Comparison of ENCODE assay signal across 9 cellular contexts in the genomic region with DNA sequence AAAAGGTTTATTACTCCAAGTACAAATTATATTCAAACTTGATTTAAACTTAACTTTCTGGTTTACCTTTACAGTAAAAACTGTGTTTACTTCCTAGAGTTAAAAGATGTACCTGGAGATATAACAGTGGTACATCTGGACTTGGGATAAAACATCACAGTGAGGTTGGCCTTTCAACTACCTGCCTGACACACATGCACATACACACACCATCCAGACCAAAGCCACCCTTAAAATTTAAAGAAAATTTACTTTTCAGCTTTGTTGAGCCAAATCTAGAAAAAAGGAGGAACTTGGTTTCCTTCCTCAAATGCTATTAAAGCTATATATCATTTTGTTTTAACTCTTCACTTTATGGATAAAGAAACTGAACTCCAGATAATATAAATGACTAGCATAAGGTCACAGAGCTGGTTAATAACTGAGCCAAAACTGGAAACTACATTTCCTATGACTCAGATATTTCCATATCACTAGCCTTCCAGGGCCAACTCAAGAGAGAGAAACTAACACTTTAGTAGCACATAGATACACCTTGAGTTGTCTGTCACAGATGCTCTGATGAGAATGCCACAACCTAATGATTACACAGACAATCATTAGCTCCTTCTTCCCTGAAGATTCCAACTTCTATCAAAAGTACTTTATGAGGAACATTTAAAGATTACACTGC. TPM values are rescaled to one million over a fixed set of nuclear protein-coding genes. Genes with fewer than 3 reads are reported as not detected.
DNase-seq lines count a peak whose midpoint lies in the region; ATAC-seq, FAIRE-seq and TF ChIP-seq lines count a peak whose summit lies in the region.
"Had no signal": no experiment of that assay in that cellular context is flagged by ENCODE, and none has a peak within 500 bp of the region (broad histone marks: within the 10 kb centered on the region; RNA-seq: fewer than 3 reads in every experiment).

No MANE protein-coding gene starts in this region.

- TF ChIP-seq EP300 in K562 (IDR thresholded peaks at IDR 0.05; ENCODE audit: low read length) = peak; percentile 66; the same call in 1 of the 2 replicates

- intact Hi-C loops in Calu3 (cut with micrococcal nuclease; ENCODE audit: unreplicated experiment) = loop anchor here (10.0 kb wide), 1 partner anchor 182 kb away; no protein-coding TSS in a partner anchor
- intact Hi-C loops in K562 (cut with micrococcal nuclease) = no loop called here

- ATAC-seq in GM19463 (IDR thresholded peaks at IDR 0.05; ENCODE audit: unreplicated experiment) (peak; percentile 99), HG03342 (IDR thresholded peaks at IDR 0.05; ENCODE audit: unreplicated experiment) (peak; percentile 99), K562 (peak; percentile 89)

- no peak overlapping the region for H3K4me3 ChIP-seq in K562

- no peaks in the 10 kb centered on the region for H3K9me3 Mint-ChIP-seq in Calu3 (ENCODE audit: low read depth, unreplicated experiment)

- no peaks in the 10 kb centered on the region for H3K27me3 ChIP-seq in K562 (ENCODE audit: control insufficient read depth in 2 of 2, insufficient read depth in 2 of 2, low read length in 2 of 2)

- H3K27ac Mint-ChIP-seq in Calu3 (ENCODE audit: unreplicated experiment) = peak overlapping the region; percentile 53

- DNase-seq in Calu3 (no peak), K562 (ENCODE audit: extremely low read depth in 1 of 4, low spot score in 3 of 4) (peak in 2 of 4 experiments; percentile 31 to 69), NCI-H82 treated with DMSO at 0.1 percent for 48 hours (lab: John Stamatoyannopoulos, UW; ENCODE audit: unreplicated experiment) (no peak), C1 segment of cervical spinal cord (lab: John Stamatoyannopoulos, UW) (no peak)
- no peak for DNase-seq in effector CD8-positive, alpha-beta T cell (lab: John Stamatoyannopoulos, UW)
- no peak for DNase-seq in stimulated activated CD4-positive, alpha-beta T cell treated with anti-CD3 and anti-CD28 coated beads, Interleukin-4, amount 100 ng/mL, for 1 hour
- DNase-seq: posterior cingulate gyrus had no signal

- BruUV-seq in Calu3 (replicated peaks; lab: Mats Ljungman, UMichigan) = no TSS peak
- TSS peak; percentile 47 for BruUV-seq in K562 (replicated peaks; lab: Mats Ljungman, UMichigan)

- peak overlapping the region; percentile 42 for H3K4me2 ChIP-seq in K562 (ENCODE audit: insufficient read depth, low read length)

- no peak for TF ChIP-seq POLR2A in K562 (conservative IDR thresholded peaks at IDR 0.05)

- in situ Hi-C loops in K562 (cut with MboI) = no loop called here

- H3K4me1 Mint-ChIP-seq in Calu3 (ENCODE audit: low read depth, unreplicated experiment) = peaks cover 39% of the 10 kb centered on the region

- H3K4me3 Mint-ChIP-seq in Calu3 (ENCODE audit: low read depth, unreplicated experiment) = peak overlapping the region; percentile 39

- H3K4me1 ChIP-seq in K562 (replicated peaks in 1 of 2; ENCODE audit: control insufficient read depth in 2 of 2, insufficient read depth in 2 of 2, low read length in 2 of 2) = peaks cover 0 to 29% of the 10 kb centered on the region in 2 experiments; a peak in 3 of 5 replicates

- no peaks in the 10 kb centered on the region; the same call in 2 of the 3 replicates for H3K79me2 ChIP-seq in K562 (ENCODE audit: control insufficient read depth, insufficient read depth, low read length)

- peaks cover 8% of the 10 kb centered on the region; the same call in 1 of the 2 replicates for H3K9me3 ChIP-seq in K562 (replicated peaks; ENCODE audit: control insufficient read depth, insufficient read depth, low read depth, low read length)

- TF ChIP-seq RAD21 in K562 (CRISPR knock-in tag; conservative IDR thresholded peaks at IDR 0.05 in 1 of 2, IDR thresholded peaks at IDR 0.05 in 1 of 2) = no peak

- peak overlapping the region in 1 of 2 experiments; percentile 39; a peak in 2 of 4 replicates for H3K9ac ChIP-seq in K562 (ENCODE audit: insufficient read depth in 1 of 2, low read depth in 2 of 2, low read length in 2 of 2)

- H3K27ac ChIP-seq in K562 (ENCODE audit: extremely low read depth, low read depth, low read length) = peak overlapping the region; percentile 77

- CTCF ChIA-PET in Calu3 (lab: Charles Lee) = interaction anchor here (0.8 to 1.9 kb wide), 4 partner anchors 12 to 690 kb away, joined by 3 to 6 read pairs (median 4); no protein-coding TSS in a partner anchor
- CTCF ChIA-PET in K562 (lab: Yijun Ruan, JAX; ENCODE audit: low intra/inter-chr PET ratio) = no interaction called here

- no peaks in the 10 kb centered on the region for H3K27me3 Mint-ChIP-seq in Calu3 (ENCODE audit: unreplicated experiment)

- FAIRE-seq in K562 (lab: Jason Lieb, UNC) = peak; percentile 32

- H4K20me1 ChIP-seq in K562 (replicated peaks; ENCODE audit: control insufficient read depth, insufficient read depth, low read length) = no peaks in the 10 kb centered on the region

- H3K36me3 ChIP-seq in K562 (ENCODE audit: control insufficient read depth, insufficient read depth, low read length) = no peaks in the 10 kb centered on the region

- TF ChIP-seq CTCF in Calu3 (IDR thresholded peaks at IDR 0.05; ENCODE audit: unreplicated experiment) (no peak), K562 (IDR thresholded peaks at IDR 0.05 in 2 of 3, conservative IDR thresholded peaks at IDR 0.05 in 1 of 3; ENCODE audit: insufficient read depth in 2 of 3, low read depth in 1 of 3, low read length in 3 of 3) (no peak)

- no peaks in the 10 kb centered on the region for H3K36me3 Mint-ChIP-seq in Calu3 (ENCODE audit: insufficient read depth, unreplicated experiment)

- peak overlapping the region; percentile 83 for H2AFZ ChIP-seq in K562 (ENCODE audit: low read depth, low read length)

- no peaks in the 10 kb centered on the region for H3K9me1 ChIP-seq in K562 (ENCODE audit: control insufficient read depth, insufficient read depth, low read length)

- POLR2A ChIA-PET in K562 (lab: Yijun Ruan, JAX) = interaction anchor here (1.3 to 1.9 kb wide), 2 partner anchors 11 to 13 kb away, joined by 3 to 5 read pairs; no protein-coding TSS in a partner anchor

TF ChIP-seq in K562, 482 proteins besides CTCF, POLR2A, EP300 and RAD21 (continues in another document):
- TF ChIP-seq SOX6 (IDR thresholded peaks at IDR 0.05) (no peak), HDAC1 (IDR thresholded peaks at IDR 0.05) (0 out of 4 replicates have a peak, but pooled peaks of 1 of the 2 experiments have one; percentile 12)
- TF ChIP-seq, protein P1, sequence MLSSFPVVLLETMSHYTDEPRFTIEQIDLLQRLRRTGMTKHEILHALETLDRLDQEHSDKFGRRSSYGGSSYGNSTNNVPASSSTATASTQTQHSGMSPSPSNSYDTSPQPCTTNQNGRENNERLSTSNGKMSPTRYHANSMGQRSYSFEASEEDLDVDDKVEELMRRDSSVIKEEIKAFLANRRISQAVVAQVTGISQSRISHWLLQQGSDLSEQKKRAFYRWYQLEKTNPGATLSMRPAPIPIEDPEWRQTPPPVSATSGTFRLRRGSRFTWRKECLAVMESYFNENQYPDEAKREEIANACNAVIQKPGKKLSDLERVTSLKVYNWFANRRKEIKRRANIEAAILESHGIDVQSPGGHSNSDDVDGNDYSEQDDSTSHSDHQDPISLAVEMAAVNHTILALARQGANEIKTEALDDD (IDR thresholded peaks at IDR 0.05) = peak; percentile 94

RNA-seq across cellular contexts. Expression of a gene that starts 40.8 kb away (rescaled TPM):
- total RNA-seq in Calu3 (2022) (25.2 and 33.2 TPM in 2 replicates), K562 (2014; rRNA removed) (7.9 and 8.8 TPM in 2 replicates), K562 (2014; rRNA removed; fragmentation: Illumina TruSeq; extraction: Trizol) (23.9 and 26.0 TPM in 2 replicates), K562 (2015; rRNA removed; fragmentation: Illumina TruSeq; extraction: Trizol) (20.5 and 23.3 TPM in 2 replicates), K562 (2021) (20.7 and 22.4 TPM in 2 replicates)
- 15.9 and 42.0 TPM in 2 replicates for total RNA-seq in K562 (2011; cell fraction: chromatin; rRNA removed; ENCODE audit: low replicate concordance)
- 9.0 and 11.2 TPM in 2 replicates for total RNA-seq in K562 (2011; cell fraction: nucleolus; rRNA removed)
- 16.9 and 21.1 TPM in 2 replicates for total RNA-seq in K562 (2011; cell fraction: nucleoplasm; rRNA removed)
- polyA plus RNA-seq in K562 (2011; rRNA removed) (21.8 and 32.0 TPM in 2 replicates), K562 (2014; fragmentation: Illumina TruSeq; extraction: Trizol) (29.6 and 31.3 TPM in 2 replicates), K562 (2014; fragmentation: Nextera tagmentation; extraction: Ambion mirVana) (10 to 100 TPM; 40.3 to 43.2 TPM), K562 (2014; rRNA removed) (20.6 and 28.4 TPM in 2 replicates)
- 5.3 and 14.3 TPM in 2 replicates for polyA plus RNA-seq in K562 (2011; cell fraction: cytosol; rRNA removed)
- polyA plus RNA-seq in K562 (2011; cell fraction: nucleus; rRNA removed) = 6.2 and 7.2 TPM in 2 replicates
- 18.9 and 59.8 TPM in 2 replicates for polyA plus RNA-seq in K562 (2012)
- polyA minus RNA-seq in K562 (2011; rRNA and poly(A)+ RNA removed) = 43.2 and 56.7 TPM in 2 replicates
- polyA minus RNA-seq in K562 (2011; cell fraction: cytosol; rRNA and poly(A)+ RNA removed) = 12.8 and 15.2 TPM in 2 replicates
- 21.0 and 44.2 TPM in 2 replicates for polyA minus RNA-seq in K562 (2011; cell fraction: nucleus; rRNA and poly(A)+ RNA removed)

RNA-seq across cellular contexts. Expression of a gene that starts 41.2 kb away (rescaled TPM):
- total RNA-seq in Calu3 (2022) (45.7 and 55.5 TPM in 2 replicates), K562 (2014; rRNA removed) (16.1 and 23.0 TPM in 2 replicates), K562 (2014; rRNA removed; fragmentation: Illumina TruSeq; extraction: Trizol) (28.8 and 32.8 TPM in 2 replicates), K562 (2015; rRNA removed; fragmentation: Illumina TruSeq; extraction: Trizol) (21.6 and 23.2 TPM in 2 replicates), K562 (2021) (20.5 and 21.1 TPM in 2 replicates)
- total RNA-seq in K562 (2011; cell fraction: chromatin; rRNA removed; ENCODE audit: low replicate concordance) = 14.8 and 62.4 TPM in 2 replicates
- 7.2 and 11.2 TPM in 2 replicates for total RNA-seq in K562 (2011; cell fraction: nucleolus; rRNA removed)
- 16.9 and 26.7 TPM in 2 replicates for total RNA-seq in K562 (2011; cell fraction: nucleoplasm; rRNA removed)
- polyA plus RNA-seq in K562 (2011; rRNA removed) (23.3 and 29.1 TPM in 2 replicates), K562 (2014; fragmentation: Illumina TruSeq; extraction: Trizol) (24.1 and 27.6 TPM in 2 replicates), K562 (2014; fragmentation: Nextera tagmentation; extraction: Ambion mirVana) (10 to 100 TPM; 25.3 to 32.8 TPM), K562 (2014; rRNA removed) (21.0 and 22.2 TPM in 2 replicates)
- polyA plus RNA-seq in K562 (2011; cell fraction: cytosol; rRNA removed) = 2.9 and 8.6 TPM in 2 replicates
- polyA plus RNA-seq in K562 (2011; cell fraction: nucleus; rRNA removed) = 11.3 and 18.2 TPM in 2 replicates
- 14.8 and 21.5 TPM in 2 replicates for polyA plus RNA-seq in K562 (2012)
- polyA minus RNA-seq in K562 (2011; rRNA and poly(A)+ RNA removed) = 34.2 and 40.8 TPM in 2 replicates
- polyA minus RNA-seq in K562 (2011; cell fraction: cytosol; rRNA and poly(A)+ RNA removed) = 8.4 and 11.3 TPM in 2 replicates
- 25.4 and 49.5 TPM in 2 replicates for polyA minus RNA-seq in K562 (2011; cell fraction: nucleus; rRNA and poly(A)+ RNA removed)
